Comparison of ENCODE assay signal across 19 cellular contexts in the genomic region with DNA sequence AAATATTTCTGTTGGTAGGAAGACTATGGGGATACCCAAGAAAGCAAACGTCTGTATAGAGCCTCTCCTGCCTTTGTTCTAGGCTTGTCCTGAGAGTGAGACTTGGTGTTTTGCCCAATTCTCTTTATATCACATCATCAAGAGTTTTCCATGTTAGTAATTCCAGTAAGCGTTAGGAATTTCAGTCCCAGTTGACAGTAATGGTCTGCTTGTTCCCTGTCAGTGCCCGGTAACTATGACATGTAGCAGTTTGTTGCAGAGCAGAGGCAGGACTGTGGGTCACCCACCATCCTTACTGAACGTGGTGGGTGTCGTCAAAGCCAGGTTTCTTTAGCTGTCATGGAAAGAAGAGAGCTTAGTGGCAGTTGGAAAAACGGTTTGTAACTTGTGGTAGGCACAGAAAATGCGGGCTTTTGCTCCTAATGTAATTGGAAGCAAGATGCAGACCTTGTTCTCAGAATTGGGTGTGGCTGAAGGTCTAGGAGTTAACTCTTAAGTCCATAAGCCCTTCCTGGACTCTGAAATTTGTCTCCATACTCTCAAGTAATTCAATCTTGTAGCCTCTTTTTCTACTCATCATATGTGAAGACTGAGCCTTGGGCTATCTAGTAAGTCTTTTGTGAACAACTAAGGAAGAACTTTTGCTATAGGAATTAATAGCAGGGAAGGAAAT.
DNase-seq lines count a peak whose midpoint lies in the region; ATAC-seq and TF ChIP-seq lines count a peak whose summit lies in the region.
"Had no signal": no experiment of that assay in that cellular context is flagged by ENCODE, and none has a peak within 500 bp of the region (broad histone marks: within the 10 kb centered on the region; RNA-seq: fewer than 3 reads in every experiment).

No MANE protein-coding gene starts in this region.

- intact Hi-C loops in activated CD4-positive, alpha-beta memory T cell treated with anti-CD3 and anti-CD28 coated beads for 36 hours (cut with micrococcal nuclease): no loop called here
- intact Hi-C loops in left ventricle myocardium superior (cut with micrococcal nuclease): no loop called here

- H3K4me1 ChIP-seq in thoracic aorta (ENCODE audit: control insufficient read depth in 1 of 2, low read depth in 2 of 2): peaks cover 5 to 19% of the 10 kb centered on the region in 2 donors
- no peaks in the 10 kb centered on the region for H3K4me1 ChIP-seq in Karpas-422 (ENCODE audit: low read length)
- no peaks in the 10 kb centered on the region for H3K4me1 ChIP-seq in GM23338 (ENCODE audit: insufficient read depth)
- H3K4me1 ChIP-seq: BE2C had no signal

- TF ChIP-seq CTCF in thoracic aorta (IDR thresholded peaks at IDR 0.05) (no peak), GM23338 (conservative IDR thresholded peaks at IDR 0.05; ENCODE audit: low read depth in 2 of 2) (no peak)

- peak overlapping the region; percentile 37 for H3K27ac Mint-ChIP-seq in activated CD4-positive, alpha-beta memory T cell treated with anti-CD3 and anti-CD28 coated beads, Interleukin-2, amount 10 ng/mL, durations not matched to agents 7 days and 5 days
- no peak overlapping the region for H3K27ac Mint-ChIP-seq in activated CD4-positive, alpha-beta memory T cell treated with anti-CD3 and anti-CD28 coated beads for 36 hours
- no peak overlapping the region for H3K27ac Mint-ChIP-seq in GM23338
- H3K27ac Mint-ChIP-seq: activated naive CD8-positive, alpha-beta T cell treated with anti-CD3 and anti-CD28 coated beads, Interleukin-2, amount 50 U/mL, for 24 hours had no signal

- peaks cover 2% of the 10 kb centered on the region for H3K36me3 ChIP-seq in thoracic aorta
- peaks cover 19% of the 10 kb centered on the region for H3K36me3 ChIP-seq in Karpas-422 (ENCODE audit: insufficient read depth, low read length)
- no peaks in the 10 kb centered on the region for H3K36me3 ChIP-seq in GM23338 (ENCODE audit: insufficient read depth)

- H3F3A ChIP-seq in GM23338 (replicated peaks; ENCODE audit: low read depth): no peaks in the 10 kb centered on the region

- H3K27me3 Mint-ChIP-seq in activated CD4-positive, alpha-beta memory T cell treated with anti-CD3 and anti-CD28 coated beads, Interleukin-2, amount 10 ng/mL, durations not matched to agents 7 days and 5 days: no peaks in the 10 kb centered on the region
- H3K27me3 Mint-ChIP-seq in activated CD4-positive, alpha-beta memory T cell treated with anti-CD3 and anti-CD28 coated beads for 36 hours: no peaks in the 10 kb centered on the region
- H3K27me3 Mint-ChIP-seq in GM23338 (ENCODE audit: insufficient read depth, low read depth, poor library complexity): peaks cover 5% of the 10 kb centered on the region
- H3K27me3 Mint-ChIP-seq: activated naive CD8-positive, alpha-beta T cell treated with anti-CD3 and anti-CD28 coated beads, Interleukin-2, amount 50 U/mL, for 24 hours; activated T-helper 17 cell treated with anti-CD3 and anti-CD28 coated beads, Interleukin-2, amount 50 U/mL, for 72 hours had no signal

- H4K20me1 ChIP-seq in Karpas-422 (ENCODE audit: insufficient read depth, low read depth, low read length): no peaks in the 10 kb centered on the region
- no peaks in the 10 kb centered on the region; the same call in 1 of the 2 replicates for H4K20me1 ChIP-seq in GM23338 (replicated peaks; ENCODE audit: insufficient read depth)

- no peaks in the 10 kb centered on the region for H3K9me3 Mint-ChIP-seq in activated CD4-positive, alpha-beta memory T cell treated with anti-CD3 and anti-CD28 coated beads, Interleukin-2, amount 10 ng/mL, durations not matched to agents 7 days and 5 days
- no peaks in the 10 kb centered on the region for H3K9me3 Mint-ChIP-seq in activated CD4-positive, alpha-beta memory T cell treated with anti-CD3 and anti-CD28 coated beads for 36 hours
- no peaks in the 10 kb centered on the region for H3K9me3 Mint-ChIP-seq in GM23338
- H3K9me3 Mint-ChIP-seq: activated naive CD8-positive, alpha-beta T cell treated with anti-CD3 and anti-CD28 coated beads, Interleukin-2, amount 50 U/mL, for 24 hours; activated T-helper 17 cell treated with anti-CD3 and anti-CD28 coated beads, Interleukin-2, amount 50 U/mL, for 72 hours had no signal

- no peaks in the 10 kb centered on the region for H3K9me2 ChIP-seq in Karpas-422 (replicated peaks; ENCODE audit: insufficient read depth, low read length)
- no peaks in the 10 kb centered on the region for H3K9me2 ChIP-seq in GM23338 (ENCODE audit: insufficient read depth)

- H3K4me3 ChIP-seq in thoracic aorta (no peak overlapping the region), Karpas-422 (ENCODE audit: low read length) (no peak overlapping the region), GM23338 (no peak overlapping the region)
- H3K4me3 ChIP-seq: esophagus squamous epithelium had no signal

- H3K9ac ChIP-seq in Karpas-422 (ENCODE audit: low read length): no peak overlapping the region

- no peak overlapping the region for H3K4me3 Mint-ChIP-seq in activated CD4-positive, alpha-beta memory T cell treated with anti-CD3 and anti-CD28 coated beads, Interleukin-2, amount 10 ng/mL, durations not matched to agents 7 days and 5 days
- no peak overlapping the region for H3K4me3 Mint-ChIP-seq in activated CD4-positive, alpha-beta memory T cell treated with anti-CD3 and anti-CD28 coated beads for 36 hours
- no peak overlapping the region for H3K4me3 Mint-ChIP-seq in GM23338
- H3K4me3 Mint-ChIP-seq: activated naive CD8-positive, alpha-beta T cell treated with anti-CD3 and anti-CD28 coated beads, Interleukin-2, amount 50 U/mL, for 24 hours; activated T-helper 17 cell treated with anti-CD3 and anti-CD28 coated beads, Interleukin-2, amount 50 U/mL, for 72 hours had no signal

- no peak for DNase-seq in activated CD4-positive, alpha-beta memory T cell treated with anti-CD3 and anti-CD28 coated beads, Interleukin-2, amount 10 ng/mL, durations not matched to agents 7 days and 5 days
- no peak for DNase-seq in activated CD4-positive, alpha-beta memory T cell treated with anti-CD3 and anti-CD28 coated beads for 36 hours
- peak; percentile 65 for DNase-seq in astrocyte of the hippocampus (ENCODE audit: low read depth, low spot score)
- no peak for DNase-seq in left ventricle myocardium superior
- DNase-seq in thoracic aorta (ENCODE audit: low spot score): no peak
- no peak for DNase-seq in C1 segment of cervical spinal cord (lab: John Stamatoyannopoulos, UW)
- DNase-seq in Karpas-422: no peak
- DNase-seq in GM23338 (ENCODE audit: low spot score): no peak
- DNase-seq: activated naive CD8-positive, alpha-beta T cell treated with anti-CD3 and anti-CD28 coated beads, Interleukin-2, amount 50 U/mL, for 24 hours; BE2C; Caco-2; caudate nucleus; effector CD4-positive, alpha-beta T cell; EL; esophagus squamous epithelium; NCI-H1417 treated with DMSO at 0.1 percent for 48 hours; occipital lobe; stimulated activated naive CD8-positive, alpha-beta T cell treated with anti-CD3 and anti-CD28 coated beads, Interleukin-15, Interleukin-2, amounts not matched to agents 100 U/mL and 50 U/mL, for 24 hours had no signal

- H2AFZ ChIP-seq in Karpas-422 (ENCODE audit: low read length) (no peak overlapping the region), GM23338 (no peak overlapping the region)

- peaks cover 24% of the 10 kb centered on the region for H3K36me3 Mint-ChIP-seq in activated CD4-positive, alpha-beta memory T cell treated with anti-CD3 and anti-CD28 coated beads, Interleukin-2, amount 10 ng/mL, durations not matched to agents 7 days and 5 days (ENCODE audit: low read depth)
- H3K36me3 Mint-ChIP-seq in activated CD4-positive, alpha-beta memory T cell treated with anti-CD3 and anti-CD28 coated beads for 36 hours: peaks cover 21% of the 10 kb centered on the region
- H3K36me3 Mint-ChIP-seq in GM23338 (ENCODE audit: low read depth): peaks cover 8% of the 10 kb centered on the region; the same call in 2 of the 3 replicates

- H3K27ac ChIP-seq in thoracic aorta: peak overlapping the region; percentile 37 to 44
- H3K27ac ChIP-seq in Karpas-422 (ENCODE audit: low read length): no peak overlapping the region
- no peak overlapping the region for H3K27ac ChIP-seq in GM23338 (ENCODE audit: low read depth)
- H3K27ac ChIP-seq: esophagus squamous epithelium had no signal

- H3K27me3 ChIP-seq in thoracic aorta (replicated peaks; ENCODE audit: insufficient read depth) (no peaks in the 10 kb centered on the region), Karpas-422 (ENCODE audit: low read length) (no peaks in the 10 kb centered on the region), GM23338 (ENCODE audit: insufficient read depth) (no peaks in the 10 kb centered on the region)
- H3K27me3 ChIP-seq: BE2C, esophagus squamous epithelium had no signal

- H3K9me3 ChIP-seq in thoracic aorta (no peaks in the 10 kb centered on the region), Karpas-422 (ENCODE audit: low read length) (no peaks in the 10 kb centered on the region)
- H3K9me3 ChIP-seq: BE2C, Caco-2, esophagus squamous epithelium had no signal

- H3K4me2 ChIP-seq in Karpas-422 (ENCODE audit: low read depth, low read length, poor library complexity, severe bottlenecking) (no peak overlapping the region), GM23338 (no peak overlapping the region)

- CTCF ChIA-PET in activated CD4-positive, alpha-beta memory T cell treated with anti-CD3 and anti-CD28 coated beads, Interleukin-2, amount 10 ng/mL, durations not matched to agents 7 days and 5 days (lab: Charles Lee): no interaction called here
- CTCF ChIA-PET in activated CD4-positive, alpha-beta memory T cell treated with anti-CD3 and anti-CD28 coated beads for 36 hours (lab: Charles Lee): no interaction called here

- peaks cover 17% of the 10 kb centered on the region for H3K79me2 ChIP-seq in Karpas-422 (ENCODE audit: low read length)
- H3K79me2 ChIP-seq in GM23338 (replicated peaks; ENCODE audit: insufficient read depth): no peaks in the 10 kb centered on the region

- H3K4me1 Mint-ChIP-seq in activated CD4-positive, alpha-beta memory T cell treated with anti-CD3 and anti-CD28 coated beads, Interleukin-2, amount 10 ng/mL, durations not matched to agents 7 days and 5 days: peaks cover 12% of the 10 kb centered on the region
- H3K4me1 Mint-ChIP-seq in activated CD4-positive, alpha-beta memory T cell treated with anti-CD3 and anti-CD28 coated beads for 36 hours (ENCODE audit: low read depth): peaks cover 4% of the 10 kb centered on the region
- no peaks in the 10 kb centered on the region; the same call in 2 of the 3 replicates for H3K4me1 Mint-ChIP-seq in GM23338
- H3K4me1 Mint-ChIP-seq: activated T-helper 17 cell treated with anti-CD3 and anti-CD28 coated beads, Interleukin-2, amount 50 U/mL, for 72 hours had no signal

- ATAC-seq in left ventricle myocardium superior: peak; percentile 91
- ATAC-seq in thoracic aorta (ENCODE audit: insufficient number of reproducible peaks, low FRiP score, low read depth): no peak
- no peak for ATAC-seq in GM23338
- ATAC-seq: activated naive CD8-positive, alpha-beta T cell treated with anti-CD3 and anti-CD28 coated beads, Interleukin-2, amount 50 U/mL, for 24 hours; activated T-helper 17 cell treated with anti-CD3 and anti-CD28 coated beads, Interleukin-2, amount 50 U/mL, for 72 hours; stimulated activated naive CD8-positive, alpha-beta T cell treated with anti-CD3 and anti-CD28 coated beads, Interleukin-15, Interleukin-2, amounts not matched to agents 100 U/mL and 50 U/mL, for 24 hours had no signal

- POLR2A ChIA-PET in activated CD4-positive, alpha-beta memory T cell treated with anti-CD3 and anti-CD28 coated beads, Interleukin-2, amount 10 ng/mL, durations not matched to agents 7 days and 5 days (lab: Charles Lee): interaction anchor here (1.4 kb wide), 1 partner anchor 12 kb away, joined by 3 read pairs; no protein-coding TSS in a partner anchor
- POLR2A ChIA-PET in activated CD4-positive, alpha-beta memory T cell treated with anti-CD3 and anti-CD28 coated beads for 36 hours (lab: Charles Lee): no interaction called here

Comparison
In these comparisons a context has a peak if more than half of its experiments do, and no peak if none do; other contexts are left out.
1. H3K27ac ChIP-seq: peak in thoracic aorta (2 of 2); none in Karpas-422 (single experiment) and GM23338 (single experiment).